In the genomic region with DNA sequence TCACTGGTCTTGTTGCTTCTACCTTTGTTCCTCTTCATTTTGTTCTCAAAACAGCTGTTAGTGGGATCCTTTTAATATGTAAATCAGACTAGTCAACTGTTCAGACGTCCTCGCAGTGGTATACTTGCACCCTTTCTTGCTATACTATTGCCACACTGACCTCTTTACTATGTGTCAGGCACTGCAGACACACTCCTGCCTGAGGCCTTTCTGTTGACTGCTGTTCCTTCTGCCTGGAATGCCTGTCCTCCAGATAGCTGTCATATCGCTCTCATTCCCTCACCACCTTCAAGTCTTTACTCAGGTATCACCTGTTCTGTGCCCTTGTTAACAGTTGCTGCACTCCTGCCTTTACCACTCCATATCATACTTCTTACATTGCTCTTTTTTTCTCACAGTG, we compare ENCODE assay signal across 16 cellular contexts.
DNase-seq lines count a peak whose midpoint lies in the region; ATAC-seq and TF ChIP-seq lines count a peak whose summit lies in the region.
"Had no signal": no experiment of that assay in that cellular context is flagged by ENCODE, and none has a peak within 500 bp of the region (broad histone marks: within the 10 kb centered on the region; RNA-seq: fewer than 3 reads in every experiment).

No MANE protein-coding gene starts in this region.

- no peak overlapping the region for H2AK9ac ChIP-seq in IMR-90 (replicated peaks; ENCODE audit: low read depth, low read length, poor library complexity)

- WGBS in IMR-90 (ENCODE audit: extremely low coverage in 2 of 2, insufficient read length in 1 of 2), 2 experiments = 70% methylated on average over 2 of the region's 3 CpGs; no CpG with 5 or more reads in 1 of the 2 experiments
- 39 to 54% methylated on average over 3 of the region's 3 CpGs for WGBS in endodermal cell (ENCODE audit: insufficient coverage in 1 of 2, insufficient read length in 1 of 2), 2 experiments
- WGBS in esophagus squamous epithelium, 2 donors = 81 to 85% methylated on average over 3 of the region's 3 CpGs

- POLR2A ChIA-PET in IMR-90 (lab: Charles Lee; ENCODE audit: unreplicated experiment) = interaction anchor here (0.5 kb wide), 1 partner anchor 96 kb away, joined by 4 read pairs; no protein-coding TSS in a partner anchor
- POLR2A ChIA-PET in naive thymus-derived CD8-positive, alpha-beta T cell (lab: Charles Lee) = no interaction called here

- no peak for DNase-seq in IMR-90
- peak; percentile 66 for DNase-seq in endodermal cell
- DNase-seq in iPS-NIHi11 (ENCODE audit: low spot score) = peak; percentile 31
- DNase-seq in naive thymus-derived CD8-positive, alpha-beta T cell = no peak
- no peak for DNase-seq in stimulated activated naive B cell treated with anti-CD40 and anti-IgM and Interleukin-4, amounts not matched to agents 10 μg/mL and 1 μg/mL and 100 μg/mL, for 72 hours
- DNase-seq in esophagus squamous epithelium (lab: John Stamatoyannopoulos, UW) = no peak
- no peak for DNase-seq in T1000 (lab: John Stamatoyannopoulos, UW)
- DNase-seq: KG1, NCI-H1048, NCI-H226, NCI-H526, OCI-M1, RPMI8226, SJCRH30 had no signal

- H3K27me3 ChIP-seq in IMR-90 (ENCODE audit: control insufficient read depth, insufficient read depth, low read length) (no peaks in the 10 kb centered on the region), endodermal cell (ENCODE audit: control insufficient read depth, insufficient read depth, low read length, poor library complexity, severe bottlenecking) (no peaks in the 10 kb centered on the region), esophagus squamous epithelium (no peaks in the 10 kb centered on the region)
- H3K27me3 ChIP-seq: BLaER1, SJCRH30 had no signal

- H3K23ac ChIP-seq in IMR-90 (ENCODE audit: low read depth, low read length) = 0 out of 2 replicates have a peak overlapping the region, but pooled peaks have one; percentile 52

- no peak overlapping the region for H2AFZ ChIP-seq in IMR-90 (replicated peaks; ENCODE audit: low read length, poor library complexity)

- intact Hi-C loops in IMR-90 (cut with micrococcal nuclease) = no loop called here
- intact Hi-C loops in esophagus squamous epithelium (cut with DNase I) = no loop called here

- H3K4ac ChIP-seq in IMR-90 (ENCODE audit: low read depth, low read length) = no peak overlapping the region

- H3K36me3 ChIP-seq in IMR-90 (ENCODE audit: control insufficient read depth, insufficient read depth, low read length) = no peaks in the 10 kb centered on the region
- H3K36me3 ChIP-seq in endodermal cell (ENCODE audit: control insufficient read depth, insufficient read depth, low read length) = peaks cover 7% of the 10 kb centered on the region
- peaks cover 0 to 7% (median 0%) of the 10 kb centered on the region in 3 donors for H3K36me3 ChIP-seq in esophagus squamous epithelium

- peaks cover 5% of the 10 kb centered on the region for H3K4me1 Mint-ChIP-seq in endodermal cell
- H3K4me1 Mint-ChIP-seq in naive thymus-derived CD8-positive, alpha-beta T cell = peaks cover 0 to 12% (median 7%) of the 10 kb centered on the region in 4 donors
- H3K4me1 Mint-ChIP-seq in stimulated activated naive B cell treated with anti-CD40 and anti-IgM and Interleukin-4, amounts not matched to agents 10 μg/mL and 1 μg/mL and 100 μg/mL, for 72 hours = no peaks in the 10 kb centered on the region

- H3K27ac Mint-ChIP-seq in endodermal cell = no peak overlapping the region
- peak overlapping the region in 3 of 10 donors; percentile 3 to 61 (median 8) for H3K27ac Mint-ChIP-seq in naive thymus-derived CD8-positive, alpha-beta T cell
- no peak overlapping the region for H3K27ac Mint-ChIP-seq in stimulated activated naive B cell treated with anti-CD40 and anti-IgM and Interleukin-4, amounts not matched to agents 10 μg/mL and 1 μg/mL and 100 μg/mL, for 72 hours

- peaks cover 11 to 28% of the 10 kb centered on the region in 2 experiments for H3K79me1 ChIP-seq in IMR-90 (ENCODE audit: low read depth in 1 of 2, low read length in 2 of 2)

- H3K4me3 Mint-ChIP-seq in endodermal cell = no peak overlapping the region
- no peak overlapping the region for H3K4me3 Mint-ChIP-seq in naive thymus-derived CD8-positive, alpha-beta T cell
- no peak overlapping the region for H3K4me3 Mint-ChIP-seq in stimulated activated naive B cell treated with anti-CD40 and anti-IgM and Interleukin-4, amounts not matched to agents 10 μg/mL and 1 μg/mL and 100 μg/mL, for 72 hours

- H3K4me1 ChIP-seq in IMR-90 (ENCODE audit: control insufficient read depth, insufficient read depth, low read length) = peaks cover 16% of the 10 kb centered on the region
- no peaks in the 10 kb centered on the region for H3K4me1 ChIP-seq in endodermal cell (ENCODE audit: control insufficient read depth, insufficient read depth, low read length)
- H3K4me1 ChIP-seq in esophagus squamous epithelium = no peaks in the 10 kb centered on the region
- H3K4me1 ChIP-seq: BLaER1 had no signal

- peak overlapping the region; percentile 46; the same call in 1 of the 2 replicates for H2AK5ac ChIP-seq in IMR-90 (ENCODE audit: low read depth, low read length)

- H2BK20ac ChIP-seq in IMR-90 (ENCODE audit: low read depth, low read length) = peak overlapping the region; percentile 10; the same call in 1 of the 2 replicates

- H3K27ac ChIP-seq in IMR-90 (ENCODE audit: insufficient read depth, low read length) = no peak overlapping the region
- H3K27ac ChIP-seq in endodermal cell (ENCODE audit: low read depth, low read length) = no peak overlapping the region
- H3K27ac ChIP-seq in esophagus squamous epithelium = no peak overlapping the region
- H3K27ac ChIP-seq: BLaER1, HL-60, SJCRH30 had no signal

- no peak overlapping the region for H2BK5ac ChIP-seq in IMR-90 (ENCODE audit: low read depth, low read length, poor library complexity, severe bottlenecking)

- in situ Hi-C loops in IMR-90 (cut with MboI; ENCODE audit: low sequenced_read_pairs) = no loop called here

- H3K27me3 Mint-ChIP-seq in endodermal cell (ENCODE audit: insufficient read depth) = no peaks in the 10 kb centered on the region
- no peaks in the 10 kb centered on the region for H3K27me3 Mint-ChIP-seq in naive thymus-derived CD8-positive, alpha-beta T cell
- H3K27me3 Mint-ChIP-seq in stimulated activated naive B cell treated with anti-CD40 and anti-IgM and Interleukin-4, amounts not matched to agents 10 μg/mL and 1 μg/mL and 100 μg/mL, for 72 hours = peaks cover 23 to 63% of the 10 kb centered on the region in 2 donors

- ATAC-seq in IMR-90 (ENCODE audit: low read depth) = no peak
- no peak for ATAC-seq in naive thymus-derived CD8-positive, alpha-beta T cell
- no peak for ATAC-seq in stimulated activated naive B cell treated with anti-CD40 and anti-IgM and Interleukin-4, amounts not matched to agents 10 μg/mL and 1 μg/mL and 100 μg/mL, for 72 hours (replicated peaks)

- no peak overlapping the region for H2BK120ac ChIP-seq in IMR-90 (ENCODE audit: low read depth, low read length)

- H3K4me3 ChIP-seq in IMR-90 (ENCODE audit: insufficient read depth, low read depth, low read length) (no peak overlapping the region), endodermal cell (ENCODE audit: low read length) (no peak overlapping the region), esophagus squamous epithelium (no peak overlapping the region)
- H3K4me3 ChIP-seq: BLaER1, SJCRH30 had no signal

- peaks cover 8% of the 10 kb centered on the region for H3K36me3 Mint-ChIP-seq in endodermal cell (ENCODE audit: low read depth)
- H3K36me3 Mint-ChIP-seq in naive thymus-derived CD8-positive, alpha-beta T cell = peaks cover 5 to 59% (median 17%) of the 10 kb centered on the region in 3 donors
- H3K36me3 Mint-ChIP-seq in stimulated activated naive B cell treated with anti-CD40 and anti-IgM and Interleukin-4, amounts not matched to agents 10 μg/mL and 1 μg/mL and 100 μg/mL, for 72 hours = peaks cover 4 to 15% of the 10 kb centered on the region in 2 donors

- CTCF ChIA-PET in IMR-90 (lab: Yijun Ruan, JAX) = interaction anchor here (0.8 to 2.4 kb wide), 3 partner anchors 12 to 54 kb away, joined by 3 to 7 read pairs (median 5); no protein-coding TSS in a partner anchor

- H4K91ac ChIP-seq in IMR-90 (ENCODE audit: insufficient read depth, low read depth, low read length) = no peak overlapping the region

- no peaks in the 10 kb centered on the region for H3K9me3 Mint-ChIP-seq in endodermal cell
- no peaks in the 10 kb centered on the region for H3K9me3 Mint-ChIP-seq in naive thymus-derived CD8-positive, alpha-beta T cell
- no peaks in the 10 kb centered on the region for H3K9me3 Mint-ChIP-seq in stimulated activated naive B cell treated with anti-CD40 and anti-IgM and Interleukin-4, amounts not matched to agents 10 μg/mL and 1 μg/mL and 100 μg/mL, for 72 hours

- H3K9me1 ChIP-seq in IMR-90 (ENCODE audit: insufficient read depth, low read length) = peaks cover 4% of the 10 kb centered on the region; the same call in 1 of the 2 replicates

- no peak overlapping the region for H3K4me2 ChIP-seq in IMR-90 (ENCODE audit: low read depth, low read length)
- H3K4me2 ChIP-seq: BLaER1 had no signal

- H3K9ac ChIP-seq in IMR-90 (ENCODE audit: low read depth, low read length) (no peak overlapping the region), endodermal cell (ENCODE audit: extremely low read depth, low read length, poor library complexity, severe bottlenecking) (no peak overlapping the region)
- H3K9ac ChIP-seq: BLaER1 had no signal

- no peak overlapping the region for H3K18ac ChIP-seq in IMR-90 (ENCODE audit: low read depth, low read length)

- TF ChIP-seq CTCF in IMR-90 (conservative IDR thresholded peaks at IDR 0.05; ENCODE audit: low read depth, low read length) = no peak
- TF ChIP-seq CTCF in endodermal cell (conservative IDR thresholded peaks at IDR 0.05) = no peak
- no peak for TF ChIP-seq CTCF in esophagus squamous epithelium (IDR thresholded peaks at IDR 0.05)

- no peak overlapping the region for H3K56ac ChIP-seq in IMR-90 (ENCODE audit: extremely low read depth, insufficient read depth, low read length)

- no peak for TF ChIP-seq RAD21 in IMR-90 (IDR thresholded peaks at IDR 0.05; ENCODE audit: low read length)

- H3K14ac ChIP-seq in IMR-90 (replicated peaks; ENCODE audit: low read depth, low read length) = peak overlapping the region; percentile 52; the same call in 1 of the 2 replicates

- no peaks in the 10 kb centered on the region for H3K9me3 ChIP-seq in IMR-90 (ENCODE audit: control insufficient read depth, insufficient read depth, low read length)
- no peaks in the 10 kb centered on the region for H3K9me3 ChIP-seq in endodermal cell (ENCODE audit: control insufficient read depth, low read length)
- no peaks in the 10 kb centered on the region for H3K9me3 ChIP-seq in esophagus squamous epithelium
- H3K9me3 ChIP-seq: BLaER1, SJCRH30 had no signal

- no peaks in the 10 kb centered on the region for H4K20me1 ChIP-seq in IMR-90 (ENCODE audit: insufficient read depth, low read length)
- H4K20me1 ChIP-seq: BLaER1 had no signal

- peak overlapping the region; percentile 67; the same call in 1 of the 3 replicates for H2BK15ac ChIP-seq in IMR-90 (ENCODE audit: low read depth, low read length)

- BruUV-seq in IMR-90 (replicated peaks; lab: Mats Ljungman, UMichigan) = no TSS peak

- H4K8ac ChIP-seq in IMR-90 (ENCODE audit: low read depth in 2 of 2, low read length in 2 of 2) = no peak overlapping the region

- no peak overlapping the region for H4K5ac ChIP-seq in IMR-90 (ENCODE audit: low read depth, low read length)

- dilution Hi-C loops in IMR-90 (cut with HindIII; ENCODE audit: low sequenced_read_pairs, unreplicated experiment) = no loop called here

- TF ChIP-seq POLR2A in IMR-90 (IDR thresholded peaks at IDR 0.05; ENCODE audit: low read depth, low read length) = no peak
- no peak for TF ChIP-seq POLR2A in esophagus squamous epithelium (IDR thresholded peaks at IDR 0.05)

Comparison
In these comparisons a context has a peak if more than half of its experiments do, and no peak if none do; other contexts are left out.
1. DNase-seq: peak in endodermal cell (single experiment) and iPS-NIHi11 (single experiment); none in IMR-90 (single experiment), naive thymus-derived CD8-positive, alpha-beta T cell (0 of 10), stimulated activated naive B cell treated with anti-CD40 and anti-IgM and Interleukin-4, amounts not matched to agents 10 μg/mL and 1 μg/mL and 100 μg/mL, for 72 hours (single experiment), esophagus squamous epithelium (single experiment) and T1000 (single experiment).